In genomic region chr3:135582800-135583199, GRCh38 we compare ENCODE assay signal across 18 cellular contexts.
DNase-seq lines count a peak whose midpoint lies in the region; FAIRE-seq and TF ChIP-seq lines count a peak whose summit lies in the region.
"Had no signal": no experiment of that assay in that cellular context is flagged by ENCODE, and none has a peak within 500 bp of the region (broad histone marks: within the 10 kb centered on the region; RNA-seq: fewer than 3 reads in every experiment).

No MANE protein-coding gene starts in this region.

- no peak overlapping the region for H3K9ac ChIP-seq in H9 (ENCODE audit: extremely low read depth, insufficient read length, low read length)
- no peak overlapping the region for H3K9ac ChIP-seq in H1 (replicated peaks in 1 of 4; ENCODE audit: extremely low read depth in 1 of 4, low read depth in 3 of 4, low read length in 3 of 4)
- H3K9ac ChIP-seq: BLaER1 had no signal

- no peak for FAIRE-seq in H1 (lab: Jason Lieb, UNC)
- FAIRE-seq: A204.1, G401.6, GM12892 had no signal

- H3K79me1 ChIP-seq in H9 (ENCODE audit: insufficient read depth, low read depth, low read length, poor library complexity, severe bottlenecking): no peaks in the 10 kb centered on the region
- H3K79me1 ChIP-seq in H1 (ENCODE audit: low read depth, low read length): no peaks in the 10 kb centered on the region

- H2AK5ac ChIP-seq in H9 (ENCODE audit: insufficient read length, low read length) (no peak overlapping the region), H1 (ENCODE audit: low read depth, low read length) (no peak overlapping the region; the same call in 1 of the 2 replicates)

- DNase-seq in H9 (no peak), H1 (ENCODE audit: low read depth in 1 of 2, low spot score in 2 of 2) (no peak), progenitor cell of endocrine pancreas (ENCODE audit: low spot score, unreplicated experiment) (no peak), A172 (ENCODE audit: low spot score) (no peak), SK-N-DZ (ENCODE audit: low spot score) (no peak)
- no peak for DNase-seq in activated effector memory CD4-positive, alpha-beta T cell treated with anti-CD3 and anti-CD28 coated beads, Interleukin-2, amount 50 U/mL, for 16 hours
- DNase-seq: Caco-2; CD4-positive, CD25-positive, alpha-beta regulatory T cell; CD8-positive, alpha-beta T cell; DMS153; DND-41; HCEC 1CT had no signal

- no CpG with 5 or more reads among the region's 3 CpGs for WGBS in H9 (ENCODE audit: extremely low coverage, insufficient read length, low lambda C conversion rate)
- WGBS in H1 (ENCODE audit: extremely low coverage in 1 of 2, insufficient coverage in 1 of 2, insufficient read length in 1 of 2, insufficient replicate concordance in 2 of 2, low coverage in 1 of 2, low lambda C conversion rate in 2 of 2, missing lambda C conversion rate in 1 of 2), 2 experiments: 74% methylated on average over 3 of the region's 3 CpGs; no CpG with 5 or more reads in 1 of the 2 experiments

- H2BK120ac ChIP-seq in H9 (ENCODE audit: low read depth, low read length, poor library complexity, severe bottlenecking) (no peak overlapping the region), H1 (replicated peaks; ENCODE audit: low read depth, low read length) (no peak overlapping the region)

- H3K27ac ChIP-seq in H9 (ENCODE audit: insufficient read length, low read depth, low read length): no peak overlapping the region
- no peak overlapping the region for H3K27ac ChIP-seq in H1 (ENCODE audit: low read depth, low read length)
- H3K27ac ChIP-seq: BLaER1, C4-2B had no signal

- H2AFZ ChIP-seq in H9 (ENCODE audit: low read length) (no peak overlapping the region), H1 (ENCODE audit: low read length) (0 out of 2 replicates have a peak overlapping the region, but pooled peaks have one; percentile 34)

- no peaks in the 10 kb centered on the region for H3K9me3 ChIP-seq in H9 (ENCODE audit: control insufficient read depth, low read depth, low read length)
- H3K9me3 ChIP-seq in H1 (ENCODE audit: insufficient read depth in 2 of 2, low read depth in 1 of 2, low read length in 1 of 2): peaks cover 0 to 8% of the 10 kb centered on the region in 2 experiments; a peak in 2 of 4 replicates
- H3K9me3 ChIP-seq: BLaER1, Caco-2 had no signal

- no peaks in the 10 kb centered on the region for H3K23me2 ChIP-seq in H9 (ENCODE audit: insufficient read length, low read depth, low read length, poor library complexity, severe bottlenecking)
- no peaks in the 10 kb centered on the region for H3K23me2 ChIP-seq in H1 (ENCODE audit: low read depth, low read length)

- H3K23ac ChIP-seq in H9 (ENCODE audit: insufficient read length, low read depth, low read length) (no peak overlapping the region), H1 (ENCODE audit: insufficient read length) (no peak overlapping the region)

- H3K27me3 ChIP-seq in H9 (ENCODE audit: insufficient read depth, low read length): no peaks in the 10 kb centered on the region
- no peaks in the 10 kb centered on the region for H3K27me3 ChIP-seq in H1 (replicated peaks in 1 of 4; ENCODE audit: control insufficient read depth in 3 of 4, extremely low read depth in 1 of 4, insufficient read depth in 3 of 4, low read length in 3 of 4)
- H3K27me3 ChIP-seq: BLaER1 had no signal

- H3K4me3 Mint-ChIP-seq in H9 (no peak overlapping the region), progenitor cell of endocrine pancreas (ENCODE audit: low read depth) (no peak overlapping the region)
- H3K4me3 Mint-ChIP-seq: B cell; CD8-positive, alpha-beta T cell had no signal

- no peak for TF ChIP-seq RAD21 in H1 (IDR thresholded peaks at IDR 0.05 in 1 of 2, conservative IDR thresholded peaks at IDR 0.05 in 1 of 2; ENCODE audit: low read depth in 2 of 2, low read length in 2 of 2)

- no peak overlapping the region for H2BK20ac ChIP-seq in H9 (ENCODE audit: low read depth, low read length, poor library complexity, severe bottlenecking)
- no peak overlapping the region for H2BK20ac ChIP-seq in H1 (ENCODE audit: low read length)

- H3K4ac ChIP-seq in H9 (ENCODE audit: low read depth, low read length) (no peak overlapping the region), H1 (replicated peaks; ENCODE audit: insufficient read length, low read depth, low read length) (no peak overlapping the region)

- H3K27me3 Mint-ChIP-seq in H9 (ENCODE audit: low read depth): no peaks in the 10 kb centered on the region
- no peaks in the 10 kb centered on the region for H3K27me3 Mint-ChIP-seq in progenitor cell of endocrine pancreas
- H3K27me3 Mint-ChIP-seq: B cell had no signal

- H2BK12ac ChIP-seq in H9 (ENCODE audit: insufficient read length, low read depth, low read length) (no peak overlapping the region), H1 (ENCODE audit: low read depth, low read length) (no peak overlapping the region)

- H3T11ph ChIP-seq in H9 (ENCODE audit: low read length): no peak overlapping the region

- H2BK15ac ChIP-seq in H9 (ENCODE audit: low read depth, low read length): no peak overlapping the region
- no peak overlapping the region for H2BK15ac ChIP-seq in H1 (ENCODE audit: low read length)

- POLR2A ChIA-PET in H1 (lab: Charles Lee; ENCODE audit: partially characterized antibody): no interaction called here

- no peak for TF ChIP-seq CTCF in H9 (conservative IDR thresholded peaks at IDR 0.05)
- TF ChIP-seq CTCF in H1 (IDR thresholded peaks at IDR 0.05; ENCODE audit: control extremely low read depth in 1 of 3, insufficient read depth in 1 of 3, low read depth in 1 of 3, low read length in 3 of 3): no peak
- TF ChIP-seq CTCF in progenitor cell of endocrine pancreas (IDR thresholded peaks at IDR 0.05; ENCODE audit: unreplicated experiment): no peak

- no peak overlapping the region for H4K5ac ChIP-seq in H9 (ENCODE audit: insufficient read length, low read depth, low read length)
- no peak overlapping the region for H4K5ac ChIP-seq in H1 (ENCODE audit: insufficient read length, low read depth, low read length)

- CTCF ChIA-PET in H1 (lab: Charles Lee; ENCODE audit: partially characterized antibody): interaction anchor here (0.7 kb wide), 1 partner anchor 460 kb away, joined by 3 read pairs; no protein-coding TSS in a partner anchor

- H3K14ac ChIP-seq in H9 (ENCODE audit: insufficient read depth, low read length) (0 out of 2 replicates have a peak overlapping the region, but pooled peaks have one; percentile 37), H1 (ENCODE audit: insufficient read length) (no peak overlapping the region)

- H4K8ac ChIP-seq in H9 (replicated peaks; ENCODE audit: insufficient read length, low read depth, low read length) (no peak overlapping the region), H1 (ENCODE audit: extremely low read depth, insufficient read depth, low read length) (no peak overlapping the region)

- H4K20me1 ChIP-seq in H9 (ENCODE audit: control insufficient read depth, insufficient read depth, insufficient read length): no peaks in the 10 kb centered on the region
- no peaks in the 10 kb centered on the region for H4K20me1 ChIP-seq in H1 (replicated peaks in 1 of 2; ENCODE audit: control insufficient read depth in 1 of 2, insufficient read depth in 2 of 2, low read length in 2 of 2)
- H4K20me1 ChIP-seq: BLaER1 had no signal

- H3K4me1 ChIP-seq in H9 (ENCODE audit: insufficient read depth, low read length) (no peaks in the 10 kb centered on the region), H1 (replicated peaks in 1 of 4; ENCODE audit: control insufficient read depth in 3 of 4, insufficient read depth in 4 of 4, low read length in 3 of 4) (peaks cover 0 to 6% (median 2%) of the 10 kb centered on the region in 4 experiments; a peak in 2 of 7 replicates)
- H3K4me1 ChIP-seq: BLaER1, Caco-2 had no signal

- H3K36me3 ChIP-seq in H1 (ENCODE audit: control insufficient read depth in 2 of 4, insufficient read depth in 4 of 4, low read length in 3 of 4): no peaks in the 10 kb centered on the region
- H3K36me3 ChIP-seq: BLaER1 had no signal

- H3K4me2 ChIP-seq in H9 (ENCODE audit: insufficient read depth, insufficient read length, low read length) (no peak overlapping the region), H1 (ENCODE audit: insufficient read depth in 1 of 2, low read depth in 2 of 2, low read length in 2 of 2) (no peak overlapping the region)
- H3K4me2 ChIP-seq: BLaER1 had no signal

- H3K27ac Mint-ChIP-seq in H9 (peak overlapping the region; percentile 1 to 81 (median 5); a peak in 3 of 7 replicates), progenitor cell of endocrine pancreas (peak overlapping the region; percentile 36)
- H3K27ac Mint-ChIP-seq: B cell; CD4-positive, CD25-positive, alpha-beta regulatory T cell; CD8-positive, alpha-beta T cell had no signal

- H3K4me3 ChIP-seq in H1 (ENCODE audit: extremely low read depth in 1 of 4, insufficient read depth in 2 of 4, low read depth in 3 of 4, low read length in 4 of 4): no peak overlapping the region
- H3K4me3 ChIP-seq: BLaER1 had no signal

- H3K4me1 Mint-ChIP-seq in H9 (peaks cover 18% of the 10 kb centered on the region in 2 experiments), progenitor cell of endocrine pancreas (ENCODE audit: low read depth) (peaks cover 2% of the 10 kb centered on the region)
- H3K4me1 Mint-ChIP-seq: B cell; CD4-positive, CD25-positive, alpha-beta regulatory T cell had no signal

- H3K18ac ChIP-seq in H9 (ENCODE audit: insufficient read length, low read depth, low read length): no peak overlapping the region
- no peak overlapping the region; the same call in 1 of the 2 replicates for H3K18ac ChIP-seq in H1 (ENCODE audit: extremely low read depth, low read length)

- H2BK5ac ChIP-seq in H9 (ENCODE audit: insufficient read length, low read length): no peak overlapping the region
- H2BK5ac ChIP-seq in H1 (ENCODE audit: low read depth, low read length): no peak overlapping the region; the same call in 1 of the 2 replicates

- H4K91ac ChIP-seq in H9 (ENCODE audit: insufficient read length, low read depth, low read length): no peak overlapping the region
- H4K91ac ChIP-seq in H1 (replicated peaks; ENCODE audit: insufficient read length, low read length): no peak overlapping the region

- H3K56ac ChIP-seq in H9 (ENCODE audit: insufficient read length, low read depth, low read length) (no peak overlapping the region), H1 (replicated peaks; ENCODE audit: insufficient read length, low read depth, low read length) (no peak overlapping the region)

- H3K79me2 ChIP-seq in H9 (ENCODE audit: insufficient read depth, low read length) (no peaks in the 10 kb centered on the region), H1 (ENCODE audit: control insufficient read depth in 1 of 2, insufficient read depth in 2 of 2, low read length in 2 of 2) (no peaks in the 10 kb centered on the region)

- no peak for TF ChIP-seq POLR2A in H1 (IDR thresholded peaks at IDR 0.05; ENCODE audit: control extremely low read depth in 1 of 2, low read depth in 2 of 2, low read length in 2 of 2)

- TF ChIP-seq EP300 in H1 (IDR thresholded peaks at IDR 0.05; ENCODE audit: borderline replicate concordance in 1 of 2, low read depth in 2 of 2, low read length in 2 of 2): no peak

- H3K36me3 Mint-ChIP-seq in H9 (ENCODE audit: insufficient read depth in 1 of 3, low read depth in 3 of 3) (peaks cover 0 to 16% (median 2%) of the 10 kb centered on the region in 3 experiments; a peak in 5 of 7 replicates), progenitor cell of endocrine pancreas (ENCODE audit: insufficient read depth) (no peaks in the 10 kb centered on the region)
- H3K36me3 Mint-ChIP-seq: CD4-positive, CD25-positive, alpha-beta regulatory T cell; CD8-positive, alpha-beta T cell had no signal

- peaks cover 7 to 19% of the 10 kb centered on the region in 2 experiments for H3K9me3 Mint-ChIP-seq in H9
- peaks cover 8% of the 10 kb centered on the region for H3K9me3 Mint-ChIP-seq in progenitor cell of endocrine pancreas (ENCODE audit: low read depth)
